ENCODE assay signal across 9 cellular contexts in genomic region chr4:55162396-55162795, GRCh38. TPM values are rescaled to one million over a fixed set of nuclear protein-coding genes. Genes with fewer than 3 reads are reported as not detected.
"Had no signal": no experiment of that assay in that cellular context is flagged by ENCODE, and none has a peak within 500 bp of the region (broad histone marks: within the 10 kb centered on the region; RNA-seq: fewer than 3 reads in every experiment).

No MANE protein-coding gene starts in this region.

- ATAC-seq: GM12878 had no signal

- FAIRE-seq: G401.6, GM12878, GM12891, GM12892, GM18507, GM19239 had no signal

- H3K4me3 ChIP-seq: GM12878 had no signal

- DNase-seq: GDM1, GF-D8 had no signal

RNA-seq across cellular contexts. Expression of gene KDR, which starts 37.0 kb away (rescaled TPM):
- total RNA-seq: G401 had no signal
